12 cellular contexts compared by ENCODE assay signal in the genomic region with DNA sequence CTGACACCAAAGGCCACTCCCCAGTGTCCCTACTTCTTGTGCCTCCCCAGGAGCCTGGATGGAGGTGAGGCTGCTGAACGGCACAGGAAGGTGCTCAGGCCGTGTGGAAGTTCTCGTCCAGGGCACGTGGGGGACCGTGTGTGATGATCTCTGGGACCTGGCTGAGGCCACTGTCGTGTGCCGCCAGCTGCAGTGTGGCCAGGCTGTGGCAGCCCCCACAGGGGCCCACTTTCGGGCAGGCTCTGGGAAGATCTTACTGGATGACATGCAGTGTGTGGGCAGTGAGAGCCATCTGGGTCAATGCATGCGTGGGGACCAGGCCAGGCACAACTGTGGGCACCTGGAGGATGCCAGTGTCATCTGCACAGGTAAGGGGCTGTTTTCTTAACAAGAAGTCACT. TPM values are rescaled to one million over a fixed set of nuclear protein-coding genes. Genes with fewer than 3 reads are reported as not detected.
"Had no signal": no experiment of that assay in that cellular context is flagged by ENCODE, and none has a peak within 500 bp of the region (broad histone marks: within the 10 kb centered on the region; RNA-seq: fewer than 3 reads in every experiment).

No MANE protein-coding gene starts in this region.

- H3K4me2 ChIP-seq: KMS-11 had no signal

- H3K4me3 Mint-ChIP-seq: HFFc6, IgD-negative memory B cell had no signal

- FAIRE-seq: HTR-8/SVneo had no signal

- H3K4me3 ChIP-seq: GM23248, HAP-1 had no signal

- H3K9ac ChIP-seq: GM23248, KMS-11 had no signal

- H3K4me1 Mint-ChIP-seq: IgD-negative memory B cell had no signal

- H3K27ac Mint-ChIP-seq: HFFc6, IgD-negative memory B cell had no signal

- H3K27me3 Mint-ChIP-seq: IgD-negative memory B cell had no signal

- H3K9me3 ChIP-seq: HAP-1 had no signal

- H3K36me3 ChIP-seq: HAP-1 had no signal

- H3K27ac ChIP-seq: GM23248, KMS-11 had no signal

- H3K4me1 ChIP-seq: HAP-1 had no signal

- H2AFZ ChIP-seq: GM23248 had no signal

- ATAC-seq: HCT116 had no signal

- DNase-seq: GM23248, GOT3, H7, HFFc6, KBM-7 had no signal

RNA-seq across cellular contexts. Expression of gene C10orf120, which starts 57.0 kb away (rescaled TPM):
- total RNA-seq: GM23248, H4, H7, HFFc6, HT-29 had no signal
- polyA plus RNA-seq: GM23248, IgD-negative memory B cell had no signal
